In the genomic region with DNA sequence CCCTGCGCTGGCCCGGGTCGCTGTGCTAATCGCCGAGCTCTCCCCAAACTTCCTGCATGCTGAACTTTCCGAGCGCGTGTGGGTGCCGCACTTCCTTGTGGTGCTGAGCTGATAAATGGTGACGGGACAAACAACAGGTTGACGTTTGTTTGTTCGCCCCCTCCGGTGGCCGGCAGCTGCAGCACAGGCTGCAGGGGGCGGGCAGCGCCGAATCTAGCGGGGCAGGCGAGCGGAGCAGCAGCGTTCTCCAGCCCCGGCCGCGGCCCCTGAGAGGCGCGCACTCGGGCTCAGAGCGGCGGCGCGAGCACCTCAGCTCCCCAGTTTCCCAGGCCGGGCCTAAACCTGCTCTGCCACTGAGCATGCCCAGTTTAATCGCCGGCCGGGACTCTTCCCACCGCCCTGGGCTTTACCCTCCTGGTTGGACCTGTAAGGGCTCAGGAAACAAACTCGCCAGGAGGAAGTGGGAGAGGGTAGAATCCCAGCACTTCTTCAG, we compare ENCODE assay signal across 8 cellular contexts. TPM values are rescaled to one million over a fixed set of nuclear protein-coding genes. Genes with fewer than 3 reads are reported as not detected.
DNase-seq lines count a peak whose midpoint lies in the region; ATAC-seq and TF ChIP-seq lines count a peak whose summit lies in the region.

Gene PDGFD (minus strand): TSS at position 120 of the 493 bp plus-strand sequence.

- ATAC-seq in GM19328 (IDR thresholded peaks at IDR 0.05; ENCODE audit: unreplicated experiment) (peak; percentile 95), HG03342 (IDR thresholded peaks at IDR 0.05; ENCODE audit: unreplicated experiment) (peak; percentile 96)

- peak within 1 kb of the TSS; percentile 82 for H3K4me3 ChIP-seq in OCI-LY3 (ENCODE audit: low read length)
- H3K4me3 ChIP-seq in astrocyte of the spinal cord (ENCODE audit: low read depth, low read length), result peak within 1 kb of the TSS; percentile 53
- peak within 1 kb of the TSS; percentile 84 for H3K4me3 ChIP-seq in iPS-18a (ENCODE audit: low read length)
- peak within 1 kb of the TSS; percentile 81 for H3K4me3 ChIP-seq in skeletal muscle satellite cell (ENCODE audit: low read length)

- TF ChIP-seq CTCF in OCI-LY3 (IDR thresholded peaks at IDR 0.05; ENCODE audit: low read depth, low read length), result peak; percentile 18; the same call in 1 of the 2 replicates
- TF ChIP-seq CTCF in astrocyte of the spinal cord (IDR thresholded peaks at IDR 0.05; ENCODE audit: low read depth, low read length), result peak; percentile 47

- in situ Hi-C loops in astrocyte of the spinal cord (cut with HindIII; ENCODE audit: low sequenced_read_pairs), result no loop called here

- H3K4me2 ChIP-seq in OCI-LY3 (ENCODE audit: low read length) (peak within 1 kb of the TSS; percentile 97), skeletal muscle satellite cell (ENCODE audit: low read length) (peak within 1 kb of the TSS; percentile 96)

- peak within 1 kb of the TSS; percentile 92 for H2AFZ ChIP-seq in OCI-LY3 (ENCODE audit: low read depth, low read length)

- H3K36me3 ChIP-seq in OCI-LY3 (replicated peaks; ENCODE audit: low read depth, low read length), result no peaks in the 10 kb centered on the region
- H3K36me3 ChIP-seq in iPS-18a (ENCODE audit: control insufficient read depth, low read depth, low read length), result no peaks in the 10 kb centered on the region
- no peaks in the 10 kb centered on the region for H3K36me3 ChIP-seq in skeletal muscle satellite cell (ENCODE audit: insufficient read depth, low read length)

- DNase-seq in CMK (ENCODE audit: low read depth), result peak; percentile 5
- DNase-seq in astrocyte of the spinal cord (ENCODE audit: low read depth, low spot score), result peak; percentile 59
- DNase-seq in NCI-H2196 treated with DMSO at 0.1 percent for 48 hours (lab: John Stamatoyannopoulos, UW; ENCODE audit: unreplicated experiment), result no peak

- H3K9me3 ChIP-seq in OCI-LY3 (ENCODE audit: insufficient read depth, low read length) (no peaks in the 10 kb centered on the region), iPS-18a (ENCODE audit: control insufficient read depth, low read depth, low read length) (no peaks in the 10 kb centered on the region), skeletal muscle satellite cell (replicated peaks; ENCODE audit: low read length) (no peaks in the 10 kb centered on the region)

- H3K4me1 ChIP-seq in OCI-LY3 (ENCODE audit: low read length) (peaks cover 9% of the 10 kb centered on the region), iPS-18a (ENCODE audit: control insufficient read depth, low read depth, low read length) (peaks cover 9% of the 10 kb centered on the region), skeletal muscle satellite cell (ENCODE audit: control insufficient read depth, insufficient read depth, low read length) (peaks cover 5% of the 10 kb centered on the region)

- H4K20me1 ChIP-seq in OCI-LY3 (ENCODE audit: insufficient read depth, low read length), result no peaks in the 10 kb centered on the region

- H3K27ac ChIP-seq in OCI-LY3 (ENCODE audit: low read length) (no peak within 1 kb of the TSS), iPS-18a (ENCODE audit: low read length) (no peak within 1 kb of the TSS)

- H3K9ac ChIP-seq in OCI-LY3 (ENCODE audit: low read length) (peak within 1 kb of the TSS; percentile 50), iPS-18a (ENCODE audit: low read length) (peak within 1 kb of the TSS; percentile 53), skeletal muscle satellite cell (ENCODE audit: low read depth, low read length) (peak within 1 kb of the TSS; percentile 45)

- H3K79me2 ChIP-seq in OCI-LY3 (ENCODE audit: low read length), result no peaks in the 10 kb centered on the region

- H3K27me3 ChIP-seq in OCI-LY3 (ENCODE audit: low read depth, low read length), result peaks cover 13% of the 10 kb centered on the region
- no peaks in the 10 kb centered on the region for H3K27me3 ChIP-seq in iPS-18a (ENCODE audit: control insufficient read depth, insufficient read depth, low read length)
- H3K27me3 ChIP-seq in skeletal muscle satellite cell (ENCODE audit: control insufficient read depth, insufficient read depth, low read length), result no peaks in the 10 kb centered on the region

RNA-seq across cellular contexts. Expression of gene PDGFD, which starts in this region (rescaled TPM):
- total RNA-seq in skeletal muscle satellite cell (2012; rRNA removed), result 0.25 and 0.66 TPM in 2 replicates
